ENCODE assay signal across 14 cellular contexts in the genomic region with DNA sequence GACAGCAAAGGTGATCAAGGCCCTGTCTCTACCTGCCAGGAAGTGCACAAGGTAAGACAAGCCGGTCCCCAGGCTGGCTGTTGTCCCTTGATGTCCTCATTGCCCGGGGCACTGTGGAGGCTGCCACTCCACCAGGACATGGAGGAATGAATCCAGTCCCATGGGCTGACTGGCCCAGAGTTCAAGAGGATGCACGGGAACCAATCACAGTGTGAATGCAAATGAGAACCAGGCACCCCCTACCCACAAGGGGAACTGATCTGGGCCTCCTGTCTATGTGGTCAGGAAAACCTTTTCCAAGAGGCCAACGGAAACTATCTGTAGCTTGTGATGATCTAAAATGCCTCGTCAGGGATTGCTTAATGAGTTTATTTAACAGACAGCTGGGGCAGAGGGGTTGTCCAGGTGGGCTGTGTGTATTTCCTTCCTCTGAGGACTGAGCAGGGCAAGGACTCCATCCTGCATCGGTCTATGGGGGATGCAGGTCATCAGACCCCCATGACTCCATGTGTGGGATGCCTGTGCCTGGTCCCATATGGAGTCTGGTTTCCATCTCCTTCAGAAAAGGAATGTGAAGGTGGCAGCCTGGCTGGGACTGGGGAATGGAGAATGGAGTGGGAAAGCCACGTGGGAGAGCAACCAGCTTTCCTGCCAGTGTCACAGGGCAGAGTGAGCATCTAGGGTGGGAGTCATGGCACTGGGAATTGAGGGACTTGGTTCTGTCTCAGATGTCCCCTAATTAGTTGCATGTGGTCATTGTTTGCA.
DNase-seq lines count a peak whose midpoint lies in the region; ATAC-seq, FAIRE-seq and TF ChIP-seq lines count a peak whose summit lies in the region.
"Had no signal": no experiment of that assay in that cellular context is flagged by ENCODE, and none has a peak within 500 bp of the region (broad histone marks: within the 10 kb centered on the region; RNA-seq: fewer than 3 reads in every experiment).

No MANE protein-coding gene starts in this region.

- H3K9me3 Mint-ChIP-seq in activated T-helper 2 cell treated with anti-CD3 and anti-CD28 coated beads, Interferon-gamma antibody, Interleukin-2, Interleukin-4, amounts not matched to agents 10 μg/mL and 5 μg/mL and 100 μg/mL, durations not matched to agents 14 hours and 24 hours and 36 hours = no peaks in the 10 kb centered on the region
- H3K9me3 Mint-ChIP-seq in neural progenitor cell = peaks cover 3% of the 10 kb centered on the region
- H3K9me3 Mint-ChIP-seq: nephron had no signal

- no peak for TF ChIP-seq EP300 in HepG2 (IDR thresholded peaks at IDR 0.05; ENCODE audit: low read depth in 2 of 2, low read length in 2 of 2)
- no peak for TF ChIP-seq EP300 in HepG2 (CRISPR knock-in tag; IDR thresholded peaks at IDR 0.05; ENCODE audit: borderline replicate concordance)

- peaks cover 19% of the 10 kb centered on the region for H3K4me1 Mint-ChIP-seq in activated T-helper 2 cell treated with anti-CD3 and anti-CD28 coated beads, Interferon-gamma antibody, Interleukin-2, Interleukin-4, amounts not matched to agents 10 μg/mL and 5 μg/mL and 100 μg/mL, durations not matched to agents 14 hours and 24 hours and 36 hours (ENCODE audit: low read depth)
- peaks cover 48% of the 10 kb centered on the region for H3K4me1 Mint-ChIP-seq in neural progenitor cell

- no peaks in the 10 kb centered on the region for H3F3A ChIP-seq in neural progenitor cell (ENCODE audit: low read depth)

- no peak overlapping the region for H3K27ac Mint-ChIP-seq in activated T-helper 2 cell treated with anti-CD3 and anti-CD28 coated beads, Interferon-gamma antibody, Interleukin-2, Interleukin-4, amounts not matched to agents 10 μg/mL and 5 μg/mL and 100 μg/mL, durations not matched to agents 14 hours and 24 hours and 36 hours
- peak overlapping the region; percentile 79 for H3K27ac Mint-ChIP-seq in neural progenitor cell
- H3K27ac Mint-ChIP-seq: activated T-cell treated with anti-CD3 and anti-CD28 coated beads, Interleukin-2, amount 50 U/mL, for 72 hours had no signal

- CTCF ChIA-PET in HepG2 (lab: Yijun Ruan, JAX; ENCODE audit: low intra/inter-chr PET ratio, low total read pairs) = no interaction called here

- intact Hi-C loops in activated T-helper 2 cell treated with anti-CD3 and anti-CD28 coated beads, Interferon-gamma antibody, Interleukin-2, Interleukin-4, amounts not matched to agents 10 μg/mL and 5 μg/mL and 100 μg/mL, durations not matched to agents 14 hours and 24 hours and 36 hours (cut with micrococcal nuclease) = loop anchor here (5.0 kb wide), 1 partner anchor 101 kb away; a partner anchor contains a TSS
- intact Hi-C loops in HepG2 (cut with micrococcal nuclease; ENCODE audit: unreplicated experiment) = no loop called here

- H3K36me3 ChIP-seq in neural progenitor cell (no peaks in the 10 kb centered on the region), HepG2 (replicated peaks in 1 of 2; ENCODE audit: control insufficient read depth in 1 of 2, insufficient read depth in 2 of 2, low read length in 2 of 2) (no peaks in the 10 kb centered on the region)

- H3K4me1 ChIP-seq in neural progenitor cell = peaks cover 1% of the 10 kb centered on the region
- H3K4me1 ChIP-seq in HepG2 (ENCODE audit: insufficient read depth, low read length) = no peaks in the 10 kb centered on the region

- no peaks in the 10 kb centered on the region for H4K20me1 ChIP-seq in neural progenitor cell (ENCODE audit: low read depth)
- no peaks in the 10 kb centered on the region for H4K20me1 ChIP-seq in HepG2 (ENCODE audit: insufficient read depth, low read length)

- TF ChIP-seq RAD21 in HepG2 (CRISPR knock-in tag; IDR thresholded peaks at IDR 0.05) = no peak

- H3K27me3 Mint-ChIP-seq in activated T-helper 2 cell treated with anti-CD3 and anti-CD28 coated beads, Interferon-gamma antibody, Interleukin-2, Interleukin-4, amounts not matched to agents 10 μg/mL and 5 μg/mL and 100 μg/mL, durations not matched to agents 14 hours and 24 hours and 36 hours (ENCODE audit: low read depth) = no peaks in the 10 kb centered on the region
- peaks cover 15% of the 10 kb centered on the region for H3K27me3 Mint-ChIP-seq in neural progenitor cell (ENCODE audit: insufficient read depth, low read depth)

- H3K27ac ChIP-seq in neural progenitor cell (no peak overlapping the region), HepG2 (ENCODE audit: extremely low read length, insufficient read depth, low read length) (no peak overlapping the region)

- H3K4me3 ChIP-seq in neural progenitor cell (no peak overlapping the region), HepG2 (replicated peaks in 1 of 3; ENCODE audit: insufficient read depth in 1 of 3, low read depth in 2 of 3, low read length in 3 of 3) (no peak overlapping the region)

- POLR2A ChIA-PET in HepG2 (lab: Yijun Ruan, JAX) = no interaction called here

- H3K79me2 ChIP-seq in neural progenitor cell (ENCODE audit: low read depth) (no peaks in the 10 kb centered on the region), HepG2 (ENCODE audit: insufficient read depth, low read length) (no peaks in the 10 kb centered on the region)

- no peak overlapping the region for H3K4me3 Mint-ChIP-seq in activated T-helper 2 cell treated with anti-CD3 and anti-CD28 coated beads, Interferon-gamma antibody, Interleukin-2, Interleukin-4, amounts not matched to agents 10 μg/mL and 5 μg/mL and 100 μg/mL, durations not matched to agents 14 hours and 24 hours and 36 hours (ENCODE audit: low read depth)
- no peak overlapping the region for H3K4me3 Mint-ChIP-seq in neural progenitor cell
- H3K4me3 Mint-ChIP-seq: activated T-cell treated with anti-CD3 and anti-CD28 coated beads, Interleukin-2, amount 50 U/mL, for 72 hours had no signal

- H3K27me3 ChIP-seq in neural progenitor cell = no peaks in the 10 kb centered on the region
- peaks cover 3 to 11% of the 10 kb centered on the region in 2 experiments; a peak in 3 of 5 replicates for H3K27me3 ChIP-seq in HepG2 (ENCODE audit: control insufficient read depth in 1 of 2, insufficient read depth in 2 of 2, low read length in 2 of 2)

- FAIRE-seq in HepG2 (lab: Jason Lieb, UNC) = no peak
- FAIRE-seq: keratinocyte had no signal

- in situ Hi-C loops in GM13976 (cut with MboI; ENCODE audit: low sequenced_read_pairs, unreplicated experiment) = loop anchor here (10.0 kb wide), 2 partner anchors 149 to 289 kb away; no protein-coding TSS in a partner anchor
- in situ Hi-C loops in HepG2 (cut with HindIII; ENCODE audit: extremely low pct_ligation_motif_present, low pct_unique_long_range_greater_than_20kb) = loop anchor here (10.0 kb wide), 1 partner anchor 139 kb away; no protein-coding TSS in a partner anchor

- no peak for TF ChIP-seq CTCF in GM13976 (IDR thresholded peaks at IDR 0.05; ENCODE audit: borderline replicate concordance, control extremely low read depth, extremely low read depth, insufficient read depth, missing control alignments)
- TF ChIP-seq CTCF in neural progenitor cell (IDR thresholded peaks at IDR 0.05) = no peak
- TF ChIP-seq CTCF in HepG2 (CRISPR knock-in tag; IDR thresholded peaks at IDR 0.05) = no peak

- 31% methylated on average over 6 of the region's 7 CpGs for WGBS in HepG2 (ENCODE audit: low lambda C conversion rate)

- H3K9ac ChIP-seq in neural progenitor cell = no peak overlapping the region
- H3K9ac ChIP-seq in HepG2 (ENCODE audit: insufficient read depth, low read depth, low read length) = no peak overlapping the region

- no peak for ATAC-seq in HepG2
- ATAC-seq: activated T-cell treated with anti-CD3 and anti-CD28 coated beads, Interleukin-2, amount 50 U/mL, for 72 hours had no signal

- H3K9me3 ChIP-seq in neural progenitor cell (ENCODE audit: low read depth) (no peaks in the 10 kb centered on the region), HepG2 (ENCODE audit: low read length) (no peaks in the 10 kb centered on the region)

- H3K36me3 Mint-ChIP-seq in activated T-helper 2 cell treated with anti-CD3 and anti-CD28 coated beads, Interferon-gamma antibody, Interleukin-2, Interleukin-4, amounts not matched to agents 10 μg/mL and 5 μg/mL and 100 μg/mL, durations not matched to agents 14 hours and 24 hours and 36 hours (ENCODE audit: low read depth) = peaks cover 31% of the 10 kb centered on the region
- peaks cover 3% of the 10 kb centered on the region for H3K36me3 Mint-ChIP-seq in neural progenitor cell

- BruUV-seq in HepG2 (replicated peaks; lab: Mats Ljungman, UMichigan) = no TSS peak

- H3K4me2 ChIP-seq in neural progenitor cell (no peak overlapping the region), HepG2 (ENCODE audit: low read depth, low read length) (no peak overlapping the region)

- TF ChIP-seq POLR2A in HepG2 (IDR thresholded peaks at IDR 0.05; ENCODE audit: insufficient read depth in 1 of 2, low read depth in 2 of 2, low read length in 2 of 2) = no peak

- peak; percentile 17 for DNase-seq in NCI-H748 (lab: John Stamatoyannopoulos, UW; ENCODE audit: unreplicated experiment)
- DNase-seq in NCI-H748 treated with DMSO at 0.1 percent for 48 hours (lab: John Stamatoyannopoulos, UW) = no peak
- DNase-seq in GM13976 (ENCODE audit: low spot score) = peak; percentile 5
- peak; percentile 8 for DNase-seq in activated T-helper 2 cell treated with anti-CD3 and anti-CD28 coated beads, Interferon-gamma antibody, Interleukin-2, Interleukin-4, amounts not matched to agents 10 μg/mL and 5 μg/mL and 100 μg/mL, durations not matched to agents 14 hours and 24 hours and 36 hours (ENCODE audit: low spot score)
- no peak for DNase-seq in neural progenitor cell (ENCODE audit: low spot score)
- no peak for DNase-seq in HepG2 (ENCODE audit: low spot score)
- DNase-seq in NCI-H2029 (lab: John Stamatoyannopoulos, UW) = no peak
- no peak for DNase-seq in Ammon's horn (ENCODE audit: low spot score)
- DNase-seq: activated T-cell treated with anti-CD3 and anti-CD28 coated beads, Interleukin-2, amount 50 U/mL, for 72 hours; DMS79; NCI-H1105; stimulated activated CD4-positive, alpha-beta T cell treated with anti-CD3 and anti-CD28 coated beads, Interleukin-15, amount 100 ng/mL, for 24 hours had no signal

- H2AFZ ChIP-seq in neural progenitor cell (replicated peaks) (no peak overlapping the region), HepG2 (ENCODE audit: low read length) (no peak overlapping the region)

TF ChIP-seq in HepG2, 621 proteins besides CTCF, POLR2A, EP300 and RAD21 (continues in another document):
- no peak for TF ChIP-seq ZNF234 (CRISPR knock-in tag; conservative IDR thresholded peaks at IDR 0.05)
- TF ChIP-seq NFIC (IDR thresholded peaks at IDR 0.05; ENCODE audit: low read length) = no peak
- no peak for TF ChIP-seq AKAP8 (CRISPR knock-in tag; IDR thresholded peaks at IDR 0.05)
- TF ChIP-seq ZNF484 (CRISPR knock-in tag; IDR thresholded peaks at IDR 0.05; ENCODE audit: borderline replicate concordance, low read depth) = no peak
- TF ChIP-seq SETDB1 (CRISPR knock-in tag; IDR thresholded peaks at IDR 0.05; ENCODE audit: borderline replicate concordance) = no peak
- no peak for TF ChIP-seq HDAC2 (CRISPR knock-in tag; IDR thresholded peaks at IDR 0.05)

Comparison
In these comparisons a context has a peak if more than half of its experiments do, and no peak if none do; other contexts are left out.
1. DNase-seq: peak in NCI-H748 (single experiment), GM13976 (single experiment) and activated T-helper 2 cell treated with anti-CD3 and anti-CD28 coated beads, Interferon-gamma antibody, Interleukin-2, Interleukin-4, amounts not matched to agents 10 μg/mL and 5 μg/mL and 100 μg/mL, durations not matched to agents 14 hours and 24 hours and 36 hours (single experiment); none in NCI-H748 treated with DMSO at 0.1 percent for 48 hours (single experiment), neural progenitor cell (single experiment), HepG2 (single experiment), NCI-H2029 (single experiment) and Ammon's horn (single experiment).